ENCODE assay signal across 2 cellular contexts in the genomic region with DNA sequence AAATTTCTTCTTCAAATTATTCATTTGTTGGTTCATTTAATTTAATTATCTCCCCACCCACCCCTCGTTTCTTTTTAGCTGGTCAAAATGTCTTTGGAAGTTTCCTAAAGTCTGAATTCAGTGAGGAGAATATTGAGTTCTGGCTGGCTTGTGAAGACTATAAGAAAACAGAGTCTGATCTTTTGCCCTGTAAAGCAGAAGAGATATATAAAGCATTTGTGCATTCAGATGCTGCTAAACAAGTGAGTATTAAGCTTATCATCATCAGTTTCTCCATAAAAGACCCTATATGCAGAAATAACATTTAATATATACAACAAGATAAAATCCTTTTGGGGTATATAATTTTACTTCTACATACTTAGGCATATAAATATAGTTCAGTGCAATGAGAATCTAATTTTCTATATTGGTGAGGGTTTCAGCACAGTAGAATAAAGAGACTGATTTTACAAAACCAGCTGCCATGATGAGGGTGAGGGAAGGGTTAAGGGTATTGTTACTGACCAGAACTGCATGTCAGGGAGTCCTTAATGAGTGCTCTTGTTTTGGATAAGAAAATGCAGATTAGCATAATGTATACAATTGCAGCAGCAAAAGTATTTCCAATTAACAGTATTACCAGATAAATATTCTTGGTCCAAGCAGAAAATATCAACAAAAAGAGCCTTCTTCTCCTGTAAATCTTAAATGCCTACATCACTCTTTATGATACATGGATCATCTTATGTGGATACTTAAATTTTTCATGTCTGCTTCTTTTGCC.
TF ChIP-seq lines count a peak whose summit lies in the region.

No MANE protein-coding gene starts in this region.

TF ChIP-seq in SK-N-SH treated with all-trans-retinoic acid at 6 μM for 48 hours, 23 proteins besides CTCF, POLR2A, EP300 and RAD21 (continued from another document):
- TF ChIP-seq TSHZ2 (CRISPR knock-in tag; IDR thresholded peaks at IDR 0.05): no peak

TF ChIP-seq in SK-N-SH, 30 proteins besides CTCF, POLR2A, EP300 and RAD21 (continued from another document):
- TF ChIP-seq REST (IDR thresholded peaks at IDR 0.05; ENCODE audit: low read depth, low read length) (no peak), NFIC (IDR thresholded peaks at IDR 0.05; ENCODE audit: borderline replicate concordance) (no peak), PBX3 (IDR thresholded peaks at IDR 0.05) (no peak), USF2 (IDR thresholded peaks at IDR 0.05; ENCODE audit: borderline replicate concordance, low read depth, low read length) (no peak)
TF ChIP-seq in SK-N-SH: peak in this region for 0.
